Comparison of ENCODE assay signal across 20 cellular contexts in the genomic region with DNA sequence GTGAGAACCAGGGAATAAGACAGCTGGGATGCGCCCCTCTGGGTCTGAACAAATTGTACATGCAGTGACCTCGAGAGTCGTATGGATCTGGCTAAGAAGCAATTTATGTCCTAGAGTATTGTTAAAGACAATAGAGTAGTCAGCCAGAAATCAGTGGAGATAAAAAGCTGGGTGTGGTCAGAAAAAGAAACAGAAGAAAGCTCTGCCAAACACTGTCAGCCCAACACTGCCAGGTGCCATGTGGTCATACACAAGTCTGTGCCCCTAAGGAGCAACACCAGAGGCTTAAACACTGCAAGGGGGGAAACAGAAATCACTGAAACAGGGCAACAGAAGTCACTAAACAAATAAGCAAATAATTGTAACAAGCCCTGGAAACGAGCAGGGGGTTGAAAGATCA.
A peak's percentile ranks its signal among the peaks of the same experiment; 100 is the strongest.
DNase-seq lines count a peak whose midpoint lies in the region; ATAC-seq, FAIRE-seq and TF ChIP-seq lines count a peak whose summit lies in the region.
"Had no signal": no experiment of that assay in that cellular context is flagged by ENCODE, and none has a peak within 500 bp of the region (broad histone marks: within the 10 kb centered on the region; RNA-seq: fewer than 3 reads in every experiment).

No MANE protein-coding gene starts in this region.

- no peaks in the 10 kb centered on the region for H4K20me1 ChIP-seq in GM12878 (ENCODE audit: control insufficient read depth, insufficient read depth)
- peaks cover 49% of the 10 kb centered on the region for H4K20me1 ChIP-seq in osteoblast (ENCODE audit: insufficient read depth, low read length)

- no peaks in the 10 kb centered on the region for H3K36me3 Mint-ChIP-seq in progenitor cell of endocrine pancreas (ENCODE audit: insufficient read depth)
- H3K36me3 Mint-ChIP-seq in mesothelial cell of epicardium = peaks cover 13% of the 10 kb centered on the region

- no peak for TF ChIP-seq POLR2A in GM12878 (IDR thresholded peaks at IDR 0.05; ENCODE audit: low read depth, low read length)

- in situ Hi-C loops in GM12878 (cut with MboI) = no loop called here

- no TSS peak for BruUV-seq in GM12878 (replicated peaks; lab: Mats Ljungman, UMichigan)

- CTCF ChIA-PET in GM12878 (lab: Yijun Ruan, JAX) = no interaction called here

- TF ChIP-seq EP300 in GM12878 (IDR thresholded peaks at IDR 0.05; ENCODE audit: borderline replicate concordance in 1 of 2, control insufficient read depth in 1 of 2, low read depth in 2 of 2, low read length in 2 of 2) = no peak

- no peak for FAIRE-seq in GM12878 (lab: Jason Lieb, UNC)
- FAIRE-seq: bronchial epithelial cell, islet of Langerhans had no signal

- peaks cover 0 to 27% (median 12%) of the 10 kb centered on the region in 9 donors for H3K4me1 ChIP-seq in heart right ventricle
- H3K4me1 ChIP-seq in right atrium auricular region = peaks cover 0 to 18% of the 10 kb centered on the region in 2 donors
- peaks cover 5% of the 10 kb centered on the region; the same call in 1 of the 2 replicates for H3K4me1 ChIP-seq in GM12878 (ENCODE audit: control insufficient read depth, insufficient read depth, low read length)
- H3K4me1 ChIP-seq in osteoblast (ENCODE audit: insufficient read depth, low read length) = no peaks in the 10 kb centered on the region

- H3K79me2 ChIP-seq in GM12878 (ENCODE audit: control insufficient read depth, insufficient read depth, low read length) (peaks cover 32% of the 10 kb centered on the region), osteoblast (ENCODE audit: insufficient read depth, low read length) (peaks cover 72% of the 10 kb centered on the region)

- RAD21 ChIA-PET in GM12878 (lab: Charles Lee; ENCODE audit: unreplicated experiment) = no interaction called here

- H3K4me3 Mint-ChIP-seq in progenitor cell of endocrine pancreas (ENCODE audit: low read depth) = no peak overlapping the region
- H3K4me3 Mint-ChIP-seq in mesothelial cell of epicardium = no peak overlapping the region
- H3K4me3 Mint-ChIP-seq: endodermal cell; stimulated activated memory B cell treated with anti-CD40 and anti-IgM and Interleukin-4, amounts not matched to agents 10 μg/mL and 1 μg/mL and 100 μg/mL, for 72 hours had no signal

- no peak overlapping the region for H2AFZ ChIP-seq in GM12878 (ENCODE audit: control insufficient read depth, low read depth, low read length)
- no peak overlapping the region for H2AFZ ChIP-seq in osteoblast (ENCODE audit: low read length)

- no peak overlapping the region for H3K4me2 ChIP-seq in GM12878 (ENCODE audit: control insufficient read depth, insufficient read depth)
- no peak overlapping the region for H3K4me2 ChIP-seq in osteoblast (ENCODE audit: insufficient read depth, low read length)
- H3K4me2 ChIP-seq: BLaER1 treated with 17β-estradiol and CSF1 and Interleukin-3, amounts not matched to agents 10 nM and 100 nM had no signal

- intact Hi-C loops in heart right ventricle (cut with DNase I) (no loop called here), GM12878 (cut with micrococcal nuclease; ENCODE audit: unreplicated experiment) (no loop called here)

- 52 to 57% methylated on average over 4 of the region's 4 CpGs for WGBS in heart right ventricle, 2 donors
- WGBS in GM12878 (ENCODE audit: insufficient coverage, insufficient replicate concordance, low lambda C conversion rate, missing lambda C conversion rate) = 80% methylated on average over 4 of the region's 4 CpGs

- H3K27ac Mint-ChIP-seq in progenitor cell of endocrine pancreas = peak overlapping the region; percentile 39
- H3K27ac Mint-ChIP-seq in mesothelial cell of epicardium = no peak overlapping the region
- H3K27ac Mint-ChIP-seq: endodermal cell; stimulated activated memory B cell treated with anti-CD40 and anti-IgM and Interleukin-4, amounts not matched to agents 10 μg/mL and 1 μg/mL and 100 μg/mL, for 72 hours had no signal

- no peak for TF ChIP-seq RAD21 in GM12878 (IDR thresholded peaks at IDR 0.05; ENCODE audit: insufficient read depth, low read depth, low read length)

- POLR2A ChIA-PET in GM12878 (lab: Charles Lee) = no interaction called here

- H3K9ac ChIP-seq in GM12878 (ENCODE audit: control insufficient read depth, insufficient read depth, low read length) = no peak overlapping the region
- H3K9ac ChIP-seq: BLaER1 treated with 17β-estradiol and CSF1 and Interleukin-3, amounts not matched to agents 10 nM and 100 nM had no signal

- H3K4me1 Mint-ChIP-seq in progenitor cell of endocrine pancreas (ENCODE audit: low read depth) (peaks cover 4% of the 10 kb centered on the region), mesothelial cell of epicardium (peaks cover 7% of the 10 kb centered on the region)
- H3K4me1 Mint-ChIP-seq: endodermal cell had no signal

- H3K4me3 ChIP-seq in heart right ventricle (no peak overlapping the region), right atrium auricular region (no peak overlapping the region), GM12878 (no peak overlapping the region), osteoblast (ENCODE audit: insufficient read depth, low read length) (no peak overlapping the region)
- H3K4me3 ChIP-seq: BLaER1 treated with 17β-estradiol and CSF1 and Interleukin-3, amounts not matched to agents 10 nM and 100 nM; gastroesophageal sphincter; MG63 had no signal

- SMC1A ChIA-PET in GM12878 (lab: Charles Lee; ENCODE audit: uncharacterized antibody, unreplicated experiment) = interaction anchor here (1.7 to 1.8 kb wide), 2 partner anchors 12 to 48 kb away, joined by 3 to 4 read pairs; no protein-coding TSS in a partner anchor

- DNase-seq in heart right ventricle = no peak
- DNase-seq in right atrium auricular region (ENCODE audit: low spot score) = no peak
- peak; percentile 49 for DNase-seq in NCI-H1105 treated with DMSO at 0.1 percent for 48 hours (lab: John Stamatoyannopoulos, UW)
- no peak for DNase-seq in GM12878 (ENCODE audit: low read depth, low spot score)
- DNase-seq in progenitor cell of endocrine pancreas (ENCODE audit: low spot score, unreplicated experiment) = no peak
- DNase-seq in mesothelial cell of epicardium (ENCODE audit: low spot score in 2 of 2, unreplicated experiment in 2 of 2) = no peak
- DNase-seq in osteoblast (ENCODE audit: insufficient read length, low spot score, missing footprints) = no peak
- DNase-seq in activated CD4-positive, alpha-beta T cell treated with anti-CD3 and anti-CD28 coated beads, Interleukin-2, amount 50 U/mL, for 4 hours = no peak
- DNase-seq: activated naive CD4-positive, alpha-beta T cell; endodermal cell; MG63; NCI-H82; SHP77 treated with DMSO at 0.1 percent for 48 hours; stimulated activated CD4-positive, alpha-beta T cell treated with anti-CD3 and anti-CD28 coated beads, Interleukin-4, amount 100 ng/mL, for 4 hours had no signal

- H3K27me3 ChIP-seq in heart right ventricle (no peaks in the 10 kb centered on the region), right atrium auricular region (no peaks in the 10 kb centered on the region), GM12878 (replicated peaks in 1 of 2; ENCODE audit: control insufficient read depth in 2 of 2, insufficient read depth in 2 of 2, low read length in 1 of 2) (no peaks in the 10 kb centered on the region), osteoblast (ENCODE audit: insufficient read depth, low read length) (no peaks in the 10 kb centered on the region)
- H3K27me3 ChIP-seq: BLaER1 treated with 17β-estradiol and CSF1 and Interleukin-3, amounts not matched to agents 10 nM and 100 nM; gastroesophageal sphincter; MG63 had no signal

- TF ChIP-seq CTCF in heart right ventricle (IDR thresholded peaks at IDR 0.05) = no peak
- no peak for TF ChIP-seq CTCF in right atrium auricular region (IDR thresholded peaks at IDR 0.05)
- TF ChIP-seq CTCF in GM12878 (IDR thresholded peaks at IDR 0.05 in 2 of 3, conservative IDR thresholded peaks at IDR 0.05 in 1 of 3; ENCODE audit: control insufficient read depth in 2 of 3, extremely low read depth in 1 of 3, insufficient read depth in 1 of 3, low read depth in 3 of 3, low read length in 3 of 3) = no peak
- TF ChIP-seq CTCF in progenitor cell of endocrine pancreas (IDR thresholded peaks at IDR 0.05; ENCODE audit: unreplicated experiment) = no peak
- TF ChIP-seq CTCF in mesothelial cell of epicardium (IDR thresholded peaks at IDR 0.05; ENCODE audit: unreplicated experiment) = no peak
- TF ChIP-seq CTCF in osteoblast (IDR thresholded peaks at IDR 0.05; ENCODE audit: extremely low read depth, low read depth, low read length) = no peak

- H3K9me3 Mint-ChIP-seq in progenitor cell of endocrine pancreas (ENCODE audit: low read depth) (no peaks in the 10 kb centered on the region), mesothelial cell of epicardium (no peaks in the 10 kb centered on the region)
- H3K9me3 Mint-ChIP-seq: endodermal cell; stimulated activated memory B cell treated with anti-CD40 and anti-IgM and Interleukin-4, amounts not matched to agents 10 μg/mL and 1 μg/mL and 100 μg/mL, for 72 hours had no signal

- H3K36me3 ChIP-seq in heart right ventricle (peaks cover 0 to 12% (median 0%) of the 10 kb centered on the region in 9 donors), right atrium auricular region (peaks cover 10% of the 10 kb centered on the region), GM12878 (ENCODE audit: control insufficient read depth in 2 of 2, insufficient read depth in 2 of 2, low read length in 1 of 2) (peaks cover 0 to 2% of the 10 kb centered on the region in 2 experiments; a peak in 2 of 4 replicates), osteoblast (ENCODE audit: insufficient read depth, low read length) (no peaks in the 10 kb centered on the region)
- H3K36me3 ChIP-seq: MG63 had no signal

- no peak overlapping the region for H3K27ac ChIP-seq in heart right ventricle
- H3K27ac ChIP-seq in right atrium auricular region = no peak overlapping the region
- no peak overlapping the region for H3K27ac ChIP-seq in GM12878 (ENCODE audit: control insufficient read depth, insufficient read depth)
- no peak overlapping the region for H3K27ac ChIP-seq in osteoblast (ENCODE audit: low read depth, low read length)
- H3K27ac ChIP-seq: BLaER1 treated with 17β-estradiol and CSF1 and Interleukin-3, amounts not matched to agents 10 nM and 100 nM; gastroesophageal sphincter had no signal

- H3K9me3 ChIP-seq in heart right ventricle (no peaks in the 10 kb centered on the region), right atrium auricular region (no peaks in the 10 kb centered on the region), GM12878 (replicated peaks; ENCODE audit: control insufficient read depth, insufficient read depth, low read length) (no peaks in the 10 kb centered on the region; the same call in 2 of the 3 replicates), osteoblast (ENCODE audit: low read depth, low read length) (no peaks in the 10 kb centered on the region)
- H3K9me3 ChIP-seq: BLaER1 treated with 17β-estradiol and CSF1 and Interleukin-3, amounts not matched to agents 10 nM and 100 nM; gastroesophageal sphincter; MG63 had no signal

- peak in 5 of 8 donors; percentile 25 to 47 (median 41) for ATAC-seq in heart right ventricle
- 0 out of 3 replicates have a peak, but pooled peaks have one; percentile 21 for ATAC-seq in GM12878
- ATAC-seq: gastroesophageal sphincter; sciatic nerve; stimulated activated memory B cell treated with anti-CD40 and anti-IgM and Interleukin-4, amounts not matched to agents 10 μg/mL and 1 μg/mL and 100 μg/mL, for 72 hours had no signal

- no peaks in the 10 kb centered on the region for H3K27me3 Mint-ChIP-seq in progenitor cell of endocrine pancreas
- no peaks in the 10 kb centered on the region for H3K27me3 Mint-ChIP-seq in mesothelial cell of epicardium (ENCODE audit: low read depth)
- H3K27me3 Mint-ChIP-seq: stimulated activated memory B cell treated with anti-CD40 and anti-IgM and Interleukin-4, amounts not matched to agents 10 μg/mL and 1 μg/mL and 100 μg/mL, for 72 hours had no signal
